Comparison of ENCODE assay signal across 19 cellular contexts in the genomic region with DNA sequence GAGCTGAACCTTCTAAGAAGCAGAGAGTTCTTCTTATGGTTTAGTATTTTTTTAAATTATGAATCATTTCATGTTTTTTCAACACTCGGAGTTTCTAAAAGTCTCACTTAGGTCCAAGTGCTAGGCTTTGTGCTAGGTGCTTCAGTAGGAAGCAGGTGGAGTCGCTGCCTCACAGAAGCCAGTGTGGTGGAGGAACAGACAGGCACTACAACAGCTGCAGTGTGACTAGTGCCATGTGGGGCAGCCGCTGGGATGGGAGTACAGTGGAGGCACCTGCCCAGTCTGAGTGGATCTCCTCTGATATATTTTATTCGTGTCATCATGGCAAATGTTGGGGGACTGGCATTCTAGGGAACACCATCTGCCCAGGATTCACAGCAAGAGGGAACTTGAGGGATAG. TPM values are rescaled to one million over a fixed set of nuclear protein-coding genes. Genes with fewer than 3 reads are reported as not detected.
"Had no signal": no experiment of that assay in that cellular context is flagged by ENCODE, and none has a peak within 500 bp of the region (broad histone marks: within the 10 kb centered on the region; RNA-seq: fewer than 3 reads in every experiment).

No MANE protein-coding gene starts in this region.

- H3K27ac ChIP-seq: brain microvascular endothelial cell, epithelial cell of prostate, tibial artery had no signal

- H3K4me1 Mint-ChIP-seq: activated CD4-positive, alpha-beta T cell treated with anti-CD3 and anti-CD28 coated beads, Interleukin-2, amount 10 ng/mL, durations not matched to agents 7 days and 5 days had no signal

- H3K27me3 Mint-ChIP-seq: activated B cell treated with CpG ODN at 0.5 μM for 24 hours; activated CD4-positive, alpha-beta T cell treated with anti-CD3 and anti-CD28 coated beads, Interleukin-2, amount 10 ng/mL, durations not matched to agents 7 days and 5 days had no signal

- H3K36me3 ChIP-seq: brain microvascular endothelial cell had no signal

- H3K9me3 Mint-ChIP-seq: activated B cell treated with CpG ODN at 0.5 μM for 24 hours; activated CD4-positive, alpha-beta T cell treated with anti-CD3 and anti-CD28 coated beads, Interleukin-2, amount 10 ng/mL, durations not matched to agents 7 days and 5 days; activated naive CD4-positive, alpha-beta T cell treated with anti-CD3 and anti-CD28 coated beads, Interleukin-2, amount 50 U/mL, for 72 hours; activated T-cell treated with anti-CD3 and anti-CD28 coated beads, Interleukin-2, amount 50 U/mL, for 72 hours; naive thymus-derived CD8-positive, alpha-beta T cell had no signal

- H3K27me3 ChIP-seq: brain microvascular endothelial cell, gastroesophageal sphincter, tibial artery, vagina had no signal

- H3K27ac Mint-ChIP-seq: activated B cell treated with CpG ODN at 0.5 μM for 24 hours; activated CD4-positive, alpha-beta T cell treated with anti-CD3 and anti-CD28 coated beads, Interleukin-2, amount 10 ng/mL, durations not matched to agents 7 days and 5 days; activated naive CD4-positive, alpha-beta T cell treated with anti-CD3 and anti-CD28 coated beads, Interleukin-2, amount 50 U/mL, for 72 hours; activated T-cell treated with anti-CD3 and anti-CD28 coated beads, Interleukin-2, amount 50 U/mL, for 72 hours; naive thymus-derived CD8-positive, alpha-beta T cell had no signal

- H3K36me3 Mint-ChIP-seq: activated naive CD4-positive, alpha-beta T cell treated with anti-CD3 and anti-CD28 coated beads, Interleukin-2, amount 50 U/mL, for 72 hours had no signal

- H3K4me3 ChIP-seq: gastroesophageal sphincter, lung, tibial artery, vagina had no signal

- H3K4me3 Mint-ChIP-seq: activated B cell treated with CpG ODN at 0.5 μM for 24 hours; activated CD4-positive, alpha-beta T cell treated with anti-CD3 and anti-CD28 coated beads, Interleukin-2, amount 10 ng/mL, durations not matched to agents 7 days and 5 days; activated T-cell treated with anti-CD3 and anti-CD28 coated beads, Interleukin-2, amount 50 U/mL, for 72 hours; naive thymus-derived CD8-positive, alpha-beta T cell had no signal

- DNase-seq: activated B cell treated with CpG ODN at 0.5 μM for 24 hours; activated CD4-positive, alpha-beta T cell treated with anti-CD3 and anti-CD28 coated beads, Interleukin-2, amount 10 ng/mL, durations not matched to agents 7 days and 5 days; activated CD8-positive, alpha-beta memory T cell treated with anti-CD3 and anti-CD28 coated beads, Interleukin-2, amount 50 U/mL, for 48 hours; activated gamma-delta T cell; activated T-cell treated with anti-CD3 and anti-CD28 coated beads, Interleukin-2, amount 50 U/mL, for 72 hours; brain microvascular endothelial cell; dermis blood vessel endothelial cell; naive thymus-derived CD8-positive, alpha-beta T cell; nucleus accumbens; retina; stimulated activated CD4-positive, alpha-beta T cell treated with anti-CD3 and anti-CD28 coated beads, Interleukin-2, amount 100 ng/mL, for 48 hours; stimulated activated naive CD4-positive, alpha-beta T cell; T-helper 2 cell; tibial artery had no signal

- H3K9me3 ChIP-seq: gastroesophageal sphincter, tibial artery, vagina had no signal

RNA-seq across cellular contexts. Expression of gene PCDHGC5, which starts 15.3 kb away (rescaled TPM):
- total RNA-seq: activated CD4-positive, alpha-beta T cell treated with anti-CD3 and anti-CD28 coated beads, Interleukin-2, amount 10 ng/mL, durations not matched to agents 7 days and 5 days; activated naive CD4-positive, alpha-beta T cell treated with anti-CD3 and anti-CD28 coated beads, Interleukin-2, amount 50 U/mL, for 72 hours; activated T-cell treated with anti-CD3 and anti-CD28 coated beads, Interleukin-2, amount 50 U/mL, for 72 hours; naive thymus-derived CD8-positive, alpha-beta T cell had no signal
- polyA plus RNA-seq: naive thymus-derived CD8-positive, alpha-beta T cell had no signal

RNA-seq across cellular contexts. Expression of gene PCDHGC4, which starts 19.4 kb away (rescaled TPM):
- total RNA-seq: activated CD4-positive, alpha-beta T cell treated with anti-CD3 and anti-CD28 coated beads, Interleukin-2, amount 10 ng/mL, durations not matched to agents 7 days and 5 days; activated naive CD4-positive, alpha-beta T cell treated with anti-CD3 and anti-CD28 coated beads, Interleukin-2, amount 50 U/mL, for 72 hours; activated T-cell treated with anti-CD3 and anti-CD28 coated beads, Interleukin-2, amount 50 U/mL, for 72 hours; naive thymus-derived CD8-positive, alpha-beta T cell had no signal
- polyA plus RNA-seq: naive thymus-derived CD8-positive, alpha-beta T cell had no signal

RNA-seq across cellular contexts. Expression of gene PCDHGC3, which starts 28.4 kb away (rescaled TPM):
- total RNA-seq: activated CD4-positive, alpha-beta T cell treated with anti-CD3 and anti-CD28 coated beads, Interleukin-2, amount 10 ng/mL, durations not matched to agents 7 days and 5 days; activated T-cell treated with anti-CD3 and anti-CD28 coated beads, Interleukin-2, amount 50 U/mL, for 72 hours; naive thymus-derived CD8-positive, alpha-beta T cell had no signal
